18 cellular contexts compared by ENCODE assay signal in the genomic region with DNA sequence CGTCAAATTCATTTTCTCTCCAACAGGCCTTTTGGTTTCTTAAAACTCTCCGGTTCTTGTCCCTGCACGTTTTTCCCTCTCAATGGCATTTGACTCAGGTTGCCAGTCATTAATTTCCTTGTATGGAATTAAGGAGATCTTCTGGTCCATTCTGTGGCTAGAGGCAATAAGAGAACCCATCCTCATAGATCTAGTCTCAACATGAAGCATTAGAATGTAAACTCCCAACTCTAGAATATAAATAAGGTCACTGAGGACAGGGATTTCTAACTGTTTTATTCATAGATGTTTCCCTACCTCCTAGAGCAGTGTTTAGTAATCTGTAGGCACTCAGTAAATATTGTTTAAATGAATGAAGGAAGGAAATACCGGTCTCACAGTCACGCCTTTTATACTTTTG.
DNase-seq lines count a peak whose midpoint lies in the region; ATAC-seq, FAIRE-seq and TF ChIP-seq lines count a peak whose summit lies in the region.
"Had no signal": no experiment of that assay in that cellular context is flagged by ENCODE, and none has a peak within 500 bp of the region (broad histone marks: within the 10 kb centered on the region; RNA-seq: fewer than 3 reads in every experiment).

No MANE protein-coding gene starts in this region.

- CTCF ChIA-PET in RWPE1 (lab: Yijun Ruan, JAX), result no interaction called here

- H3K4me3 ChIP-seq in GM23248 (no peak overlapping the region), epithelial cell of esophagus (ENCODE audit: low read length) (no peak overlapping the region), keratinocyte (ENCODE audit: control insufficient read depth in 2 of 3, extremely low read depth in 1 of 3, insufficient read depth in 2 of 3, low read depth in 1 of 3, low read length in 3 of 3) (peak overlapping the region in 2 of 3 experiments; percentile 13 to 44)
- H3K4me3 ChIP-seq: BLaER1, GM23338 had no signal

- dilution Hi-C loops in keratinocyte (cut with MboI; ENCODE audit: extremely low pct_ligation_motif_present, low sequenced_read_pairs), result no loop called here

- H3K36me3 Mint-ChIP-seq in glutamatergic neuron (ENCODE audit: unreplicated experiment), result no peaks in the 10 kb centered on the region
- H3K36me3 Mint-ChIP-seq: CD14-positive monocyte; CD8-positive, alpha-beta T cell had no signal

- no peak overlapping the region for H3K4me3 Mint-ChIP-seq in glutamatergic neuron (ENCODE audit: unreplicated experiment)
- H3K4me3 Mint-ChIP-seq: CD14-positive monocyte; CD8-positive, alpha-beta T cell; GM23338 had no signal

- POLR2A ChIA-PET in RWPE1 (lab: Yijun Ruan, JAX; ENCODE audit: low non-redundant PET), result no interaction called here

- H3K9me1 ChIP-seq in keratinocyte (ENCODE audit: control insufficient read depth, extremely low read depth, insufficient read depth, low read length), result no peaks in the 10 kb centered on the region

- ATAC-seq in GM21529 (IDR thresholded peaks at IDR 0.05; ENCODE audit: unreplicated experiment), result no peak
- no peak for ATAC-seq in HG03097 (IDR thresholded peaks at IDR 0.05; ENCODE audit: low FRiP score, unreplicated experiment)
- ATAC-seq: CD8-positive, alpha-beta T cell; GM23338 had no signal

- no peaks in the 10 kb centered on the region for H3K27me3 Mint-ChIP-seq in glutamatergic neuron (ENCODE audit: unreplicated experiment)

- 72 to 74% methylated on average over 5 of the region's 5 CpGs for WGBS in GM23248 (ENCODE audit: low coverage in 1 of 2, low lambda C conversion rate in 2 of 2, missing lambda C conversion rate in 2 of 2), 2 experiments

- peaks cover 32% of the 10 kb centered on the region; the same call in 1 of the 2 replicates for H3K4me1 ChIP-seq in GM23248 (ENCODE audit: insufficient read depth)
- peaks cover 42% of the 10 kb centered on the region for H3K4me1 ChIP-seq in keratinocyte (ENCODE audit: control insufficient read depth, extremely low read depth, insufficient read depth, low read length)
- H3K4me1 ChIP-seq: BLaER1 had no signal

- H4K20me1 ChIP-seq in GM23248 (ENCODE audit: insufficient read depth) (no peaks in the 10 kb centered on the region), keratinocyte (ENCODE audit: control insufficient read depth, extremely low read depth, insufficient read depth, low read length) (no peaks in the 10 kb centered on the region)
- H4K20me1 ChIP-seq: BLaER1 had no signal

- H3K9me3 Mint-ChIP-seq in glutamatergic neuron (ENCODE audit: unreplicated experiment), result no peaks in the 10 kb centered on the region
- H3K9me3 Mint-ChIP-seq: GM23338 had no signal

- H3K9me3 ChIP-seq in GM23248 (ENCODE audit: low read depth) (no peaks in the 10 kb centered on the region), keratinocyte (ENCODE audit: control insufficient read depth, low read depth, low read length) (no peaks in the 10 kb centered on the region)

- no peak overlapping the region for H3K27ac Mint-ChIP-seq in glutamatergic neuron (ENCODE audit: unreplicated experiment)
- H3K27ac Mint-ChIP-seq: CD14-positive monocyte; CD8-positive, alpha-beta T cell; GM23338 had no signal

- H3K79me2 ChIP-seq in GM23248 (ENCODE audit: insufficient read depth) (no peaks in the 10 kb centered on the region), keratinocyte (ENCODE audit: control insufficient read depth, insufficient read depth, low read length) (no peaks in the 10 kb centered on the region)

- H3F3A ChIP-seq in GM23248 (ENCODE audit: insufficient read depth), result 0 out of 2 replicates have a peak, but pooled peaks cover 4% of the 10 kb centered on the region

- no peaks in the 10 kb centered on the region for H3K36me3 ChIP-seq in GM23248 (ENCODE audit: low read depth)
- no peaks in the 10 kb centered on the region for H3K36me3 ChIP-seq in keratinocyte (ENCODE audit: control insufficient read depth in 2 of 2, extremely low read depth in 1 of 2, insufficient read depth in 2 of 2, low read length in 2 of 2)
- H3K36me3 ChIP-seq: BLaER1 had no signal

- in situ Hi-C loops in GM23248 (cut with MboI), result no loop called here

- H2AFZ ChIP-seq in GM23248 (peak overlapping the region; percentile 62), keratinocyte (ENCODE audit: control insufficient read depth, low read length) (peak overlapping the region; percentile 52)
- H2AFZ ChIP-seq: GM23338 had no signal

- FAIRE-seq in keratinocyte (lab: Jason Lieb, UNC), result peak; percentile 93
- FAIRE-seq: H54 had no signal

- no peaks in the 10 kb centered on the region for H3K27me3 ChIP-seq in GM23248 (replicated peaks; ENCODE audit: insufficient read depth)
- H3K27me3 ChIP-seq in keratinocyte (ENCODE audit: control insufficient read depth, extremely low read depth, insufficient read depth, low read length), result no peaks in the 10 kb centered on the region
- H3K27me3 ChIP-seq: BLaER1 had no signal

- H3K4me1 Mint-ChIP-seq in glutamatergic neuron (ENCODE audit: low read depth, unreplicated experiment), result peaks cover 4% of the 10 kb centered on the region
- H3K4me1 Mint-ChIP-seq: CD14-positive monocyte had no signal

- H3K9ac ChIP-seq in GM23248 (no peak overlapping the region), keratinocyte (ENCODE audit: control insufficient read depth, extremely low read depth, insufficient read depth, low read length) (peak overlapping the region; percentile 76)
- H3K9ac ChIP-seq: BLaER1 had no signal

- H3K4me2 ChIP-seq in GM23248 (ENCODE audit: unreplicated experiment), result peak overlapping the region; percentile 3
- peak overlapping the region; percentile 73 for H3K4me2 ChIP-seq in keratinocyte (ENCODE audit: control insufficient read depth, extremely low read depth, insufficient read depth, low read depth, low read length)
- H3K4me2 ChIP-seq: BLaER1, GM23338 had no signal

- no peak overlapping the region; the same call in 1 of the 2 replicates for H3K27ac ChIP-seq in GM23248
- H3K27ac ChIP-seq in RWPE1, result no peak overlapping the region
- H3K27ac ChIP-seq in keratinocyte (ENCODE audit: control insufficient read depth, insufficient read depth, low read length), result peak overlapping the region; percentile 99
- H3K27ac ChIP-seq: BLaER1 had no signal

- no peaks in the 10 kb centered on the region for H3K9me2 ChIP-seq in GM23248 (ENCODE audit: insufficient read depth)

- TF ChIP-seq CTCF in RWPE1 (conservative IDR thresholded peaks at IDR 0.05; ENCODE audit: low read depth) (no peak), epithelial cell of esophagus (IDR thresholded peaks at IDR 0.05; ENCODE audit: insufficient read depth, low read depth, low read length, missing control alignments) (no peak), keratinocyte (optimal IDR thresholded peaks at IDR 0.05 in 1 of 3, IDR thresholded peaks at IDR 0.05 in 1 of 3, conservative IDR thresholded peaks at IDR 0.05 in 1 of 3; ENCODE audit: extremely low read depth in 1 of 3, insufficient read depth in 2 of 3, low read length in 3 of 3) (no peak), glutamatergic neuron (IDR thresholded peaks at IDR 0.05; ENCODE audit: partially characterized antibody, unreplicated experiment) (no peak)

- no peak for DNase-seq in GM23248
- peak; percentile 53 for DNase-seq in RWPE1 (ENCODE audit: low spot score)
- DNase-seq in epithelial cell of esophagus (ENCODE audit: low read depth), result peak; percentile 98
- peak; percentile 60 for DNase-seq in keratinocyte (ENCODE audit: low read depth, low spot score)
- DNase-seq in CD1c-positive myeloid dendritic cell (ENCODE audit: extremely low spot score), result no peak
- DNase-seq in glutamatergic neuron, result no peak
- DNase-seq: 8988T; Calu3; CD8-positive, alpha-beta T cell; DMS79 treated with DMSO at 0.1 percent for 48 hours; GF-D8; HCEC 1CT had no signal

Comparison
In these comparisons a context has a peak if more than half of its experiments do, and no peak if none do; other contexts are left out.
1. DNase-seq: peak in RWPE1 (single experiment), epithelial cell of esophagus (single experiment) and keratinocyte (single experiment); none in GM23248 (single experiment), CD1c-positive myeloid dendritic cell (single experiment) and glutamatergic neuron (single experiment).
2. H3K4me3 ChIP-seq: peak in keratinocyte (2 of 3); none in GM23248 (single experiment) and epithelial cell of esophagus (single experiment).